ENCODE assay signal across 1 cellular context in genomic region chr6:139374357-139375238, GRCh38.
A peak's percentile ranks its signal among the peaks of the same experiment; 100 is the strongest.
TF ChIP-seq lines count a peak whose summit lies in the region.

A gene with protein sequence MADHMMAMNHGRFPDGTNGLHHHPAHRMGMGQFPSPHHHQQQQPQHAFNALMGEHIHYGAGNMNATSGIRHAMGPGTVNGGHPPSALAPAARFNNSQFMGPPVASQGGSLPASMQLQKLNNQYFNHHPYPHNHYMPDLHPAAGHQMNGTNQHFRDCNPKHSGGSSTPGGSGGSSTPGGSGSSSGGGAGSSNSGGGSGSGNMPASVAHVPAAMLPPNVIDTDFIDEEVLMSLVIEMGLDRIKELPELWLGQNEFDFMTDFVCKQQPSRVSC (minus strand): TSS chr6:139374648. CDS start chr6:139373944, 704 bp downstream.

TF ChIP-seq in HepG2, 621 proteins besides CTCF, POLR2A, EP300 and RAD21 (continued from another document and continues in another):
- TF ChIP-seq ZNF639 (CRISPR knock-in tag; conservative IDR thresholded peaks at IDR 0.05) (peak; percentile 90), ZNF121 (CRISPR knock-in tag; IDR thresholded peaks at IDR 0.05) (peak; percentile 68), ZNF619 (CRISPR knock-in tag; IDR thresholded peaks at IDR 0.05) (no peak), RNF2 (conservative IDR thresholded peaks at IDR 0.05; ENCODE audit: low read depth) (peak; percentile 85), PHF21A (CRISPR knock-in tag; IDR thresholded peaks at IDR 0.05) (peak; percentile 70; the same call in 1 of the 2 replicates), NKX3-1 (CRISPR knock-in tag; IDR thresholded peaks at IDR 0.05) (peak; percentile 98), RFXAP (CRISPR knock-in tag; IDR thresholded peaks at IDR 0.05; ENCODE audit: borderline replicate concordance) (peak; percentile 91), PHF20 (CRISPR knock-in tag; IDR thresholded peaks at IDR 0.05) (peak; percentile 27; the same call in 1 of the 2 replicates), ELF1 (CRISPR knock-in tag; IDR thresholded peaks at IDR 0.05) (peak; percentile 52; the same call in 1 of the 2 replicates), NFATC3 (CRISPR knock-in tag; IDR thresholded peaks at IDR 0.05) (0 out of 2 replicates have a peak, but pooled peaks have one; percentile 47), ATF2 (CRISPR knock-in tag; IDR thresholded peaks at IDR 0.05) (peak; percentile 90), ZSCAN25 (CRISPR knock-in tag; IDR thresholded peaks at IDR 0.05) (no peak), ATF1 (CRISPR knock-in tag; IDR thresholded peaks at IDR 0.05) (no peak), STAT6 (CRISPR knock-in tag; IDR thresholded peaks at IDR 0.05; ENCODE audit: borderline replicate concordance) (no peak; the same call in 1 of the 2 replicates), MED8 (CRISPR knock-in tag; IDR thresholded peaks at IDR 0.05; ENCODE audit: insufficient replicate concordance) (peak; percentile 92), ARNT2 (CRISPR knock-in tag; IDR thresholded peaks at IDR 0.05; ENCODE audit: low read depth) (no peak; the same call in none of the 2 replicates), NFKBIZ (CRISPR knock-in tag; IDR thresholded peaks at IDR 0.05) (peak; percentile 82; the same call in 1 of the 2 replicates), YEATS4 (CRISPR knock-in tag; IDR thresholded peaks at IDR 0.05; ENCODE audit: borderline replicate concordance) (peak; percentile 68), ZNF776 (CRISPR knock-in tag; IDR thresholded peaks at IDR 0.05) (peak; percentile 97; the same call in 1 of the 2 replicates), CENPBD1 (CRISPR knock-in tag; IDR thresholded peaks at IDR 0.05; ENCODE audit: borderline replicate concordance, low read depth) (no peak), ZNF230 (CRISPR knock-in tag; IDR thresholded peaks at IDR 0.05) (peak; percentile 94; the same call in 1 of the 2 replicates), AGO1 (IDR thresholded peaks at IDR 0.05; ENCODE audit: low read depth, low read length, poor library complexity, severe bottlenecking) (no peak), ZNF891 (CRISPR knock-in tag; IDR thresholded peaks at IDR 0.05) (peak; percentile 92), NR2C2 (CRISPR knock-in tag; IDR thresholded peaks at IDR 0.05; ENCODE audit: borderline replicate concordance) (no peak; the same call in 1 of the 2 replicates), NCOA2 (CRISPR knock-in tag; IDR thresholded peaks at IDR 0.05) (peak; percentile 86), NFE2 (CRISPR knock-in tag; IDR thresholded peaks at IDR 0.05) (0 out of 2 replicates have a peak, but pooled peaks have one; percentile 36), ZNF235 (CRISPR knock-in tag; IDR thresholded peaks at IDR 0.05; ENCODE audit: borderline replicate concordance) (peak; percentile 43; the same call in 1 of the 2 replicates), MLXIP (CRISPR knock-in tag; IDR thresholded peaks at IDR 0.05; ENCODE audit: borderline replicate concordance) (no peak), NRL (CRISPR knock-in tag; IDR thresholded peaks at IDR 0.05; ENCODE audit: borderline replicate concordance) (peak; percentile 73; the same call in 1 of the 2 replicates), FOXA1 (IDR thresholded peaks at IDR 0.05) (no peak), FOXA1 (CRISPR knock-in tag; IDR thresholded peaks at IDR 0.05) (peak; percentile 46), ZNF550 (CRISPR knock-in tag; IDR thresholded peaks at IDR 0.05; ENCODE audit: borderline replicate concordance) (no peak), ZFP62 (CRISPR knock-in tag; IDR thresholded peaks at IDR 0.05) (no peak), THAP11 (CRISPR knock-in tag; IDR thresholded peaks at IDR 0.05) (peak; percentile 86), SNRNP70 (IDR thresholded peaks at IDR 0.05; ENCODE audit: low read depth, low read length) (no peak), IKZF4 (CRISPR knock-in tag; IDR thresholded peaks at IDR 0.05; ENCODE audit: borderline replicate concordance, low read depth, not compliant biosample characterization) (peak; percentile 73), HOXA7 (CRISPR knock-in tag; IDR thresholded peaks at IDR 0.05) (peak; percentile 95), ZMYM2 (CRISPR knock-in tag; IDR thresholded peaks at IDR 0.05) (peak; percentile 56; the same call in 1 of the 2 replicates), NR2F1 (CRISPR knock-in tag; IDR thresholded peaks at IDR 0.05) (peak in 1 of 2 experiments; percentile 19; a peak in 1 of 4 replicates), ATRX (CRISPR knock-in tag; IDR thresholded peaks at IDR 0.05; ENCODE audit: borderline replicate concordance) (no peak), ZNF709 (CRISPR knock-in tag; IDR thresholded peaks at IDR 0.05) (peak; percentile 72), ZNF33A (CRISPR knock-in tag; IDR thresholded peaks at IDR 0.05; ENCODE audit: borderline replicate concordance) (peak; percentile 69; the same call in 1 of the 2 replicates), SOX6 (IDR thresholded peaks at IDR 0.05) (no peak), SOX6 (CRISPR knock-in tag; IDR thresholded peaks at IDR 0.05) (peak; percentile 89), XRCC5 (optimal IDR thresholded peaks at IDR 0.05; ENCODE audit: low read length) (peak; percentile 94), NFIB (CRISPR knock-in tag; IDR thresholded peaks at IDR 0.05; ENCODE audit: borderline replicate concordance) (no peak), ZFYVE20 (CRISPR knock-in tag; IDR thresholded peaks at IDR 0.05; ENCODE audit: borderline replicate concordance, low read depth) (no peak), ZNF660 (CRISPR knock-in tag; IDR thresholded peaks at IDR 0.05; ENCODE audit: borderline replicate concordance, low read depth) (no peak)
- TF ChIP-seq, protein P1, sequence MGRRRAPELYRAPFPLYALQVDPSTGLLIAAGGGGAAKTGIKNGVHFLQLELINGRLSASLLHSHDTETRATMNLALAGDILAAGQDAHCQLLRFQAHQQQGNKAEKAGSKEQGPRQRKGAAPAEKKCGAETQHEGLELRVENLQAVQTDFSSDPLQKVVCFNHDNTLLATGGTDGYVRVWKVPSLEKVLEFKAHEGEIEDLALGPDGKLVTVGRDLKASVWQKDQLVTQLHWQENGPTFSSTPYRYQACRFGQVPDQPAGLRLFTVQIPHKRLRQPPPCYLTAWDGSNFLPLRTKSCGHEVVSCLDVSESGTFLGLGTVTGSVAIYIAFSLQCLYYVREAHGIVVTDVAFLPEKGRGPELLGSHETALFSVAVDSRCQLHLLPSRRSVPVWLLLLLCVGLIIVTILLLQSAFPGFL (CRISPR knock-in tag; IDR thresholded peaks at IDR 0.05), result peak; percentile 52; the same call in 1 of the 2 replicates
- TF ChIP-seq, protein P2, sequence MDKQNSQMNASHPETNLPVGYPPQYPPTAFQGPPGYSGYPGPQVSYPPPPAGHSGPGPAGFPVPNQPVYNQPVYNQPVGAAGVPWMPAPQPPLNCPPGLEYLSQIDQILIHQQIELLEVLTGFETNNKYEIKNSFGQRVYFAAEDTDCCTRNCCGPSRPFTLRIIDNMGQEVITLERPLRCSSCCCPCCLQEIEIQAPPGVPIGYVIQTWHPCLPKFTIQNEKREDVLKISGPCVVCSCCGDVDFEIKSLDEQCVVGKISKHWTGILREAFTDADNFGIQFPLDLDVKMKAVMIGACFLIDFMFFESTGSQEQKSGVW (CRISPR knock-in tag; IDR thresholded peaks at IDR 0.05; ENCODE audit: borderline replicate concordance), result no peak
- TF ChIP-seq, protein P3, sequence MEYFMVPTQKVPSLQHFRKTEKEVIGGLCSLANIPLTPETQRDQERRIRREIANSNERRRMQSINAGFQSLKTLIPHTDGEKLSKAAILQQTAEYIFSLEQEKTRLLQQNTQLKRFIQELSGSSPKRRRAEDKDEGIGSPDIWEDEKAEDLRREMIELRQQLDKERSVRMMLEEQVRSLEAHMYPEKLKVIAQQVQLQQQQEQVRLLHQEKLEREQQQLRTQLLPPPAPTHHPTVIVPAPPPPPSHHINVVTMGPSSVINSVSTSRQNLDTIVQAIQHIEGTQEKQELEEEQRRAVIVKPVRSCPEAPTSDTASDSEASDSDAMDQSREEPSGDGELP (IDR thresholded peaks at IDR 0.05; ENCODE audit: borderline replicate concordance, low read depth), result peak; percentile 56; the same call in 1 of the 2 replicates
- TF ChIP-seq, protein P4, sequence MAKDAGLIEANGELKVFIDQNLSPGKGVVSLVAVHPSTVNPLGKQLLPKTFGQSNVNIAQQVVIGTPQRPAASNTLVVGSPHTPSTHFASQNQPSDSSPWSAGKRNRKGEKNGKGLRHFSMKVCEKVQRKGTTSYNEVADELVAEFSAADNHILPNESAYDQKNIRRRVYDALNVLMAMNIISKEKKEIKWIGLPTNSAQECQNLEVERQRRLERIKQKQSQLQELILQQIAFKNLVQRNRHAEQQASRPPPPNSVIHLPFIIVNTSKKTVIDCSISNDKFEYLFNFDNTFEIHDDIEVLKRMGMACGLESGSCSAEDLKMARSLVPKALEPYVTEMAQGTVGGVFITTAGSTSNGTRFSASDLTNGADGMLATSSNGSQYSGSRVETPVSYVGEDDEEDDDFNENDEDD (CRISPR knock-in tag; IDR thresholded peaks at IDR 0.05; ENCODE audit: borderline replicate concordance), result peak; percentile 90
- TF ChIP-seq, protein P5, sequence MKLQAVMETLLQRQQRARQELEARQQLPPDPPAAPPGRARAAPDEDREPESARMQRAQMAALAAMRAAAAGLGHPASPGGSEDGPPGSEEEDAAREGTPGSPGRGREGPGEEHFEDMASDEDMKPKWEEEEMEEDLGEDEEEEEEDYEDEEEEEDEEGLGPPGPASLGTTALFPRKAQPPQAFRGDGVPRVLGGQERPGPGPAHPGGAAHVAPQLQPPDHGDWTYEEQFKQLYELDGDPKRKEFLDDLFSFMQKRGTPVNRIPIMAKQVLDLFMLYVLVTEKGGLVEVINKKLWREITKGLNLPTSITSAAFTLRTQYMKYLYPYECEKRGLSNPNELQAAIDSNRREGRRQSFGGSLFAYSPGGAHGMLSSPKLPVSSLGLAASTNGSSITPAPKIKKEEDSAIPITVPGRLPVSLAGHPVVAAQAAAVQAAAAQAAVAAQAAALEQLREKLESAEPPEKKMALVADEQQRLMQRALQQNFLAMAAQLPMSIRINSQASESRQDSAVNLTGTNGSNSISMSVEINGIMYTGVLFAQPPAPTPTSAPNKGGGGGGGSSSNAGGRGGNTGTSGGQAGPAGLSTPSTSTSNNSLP (IDR thresholded peaks at IDR 0.05; ENCODE audit: low read depth, low read length), result 0 out of 2 replicates have a peak, but pooled peaks have one; percentile 76
- TF ChIP-seq, protein P6, sequence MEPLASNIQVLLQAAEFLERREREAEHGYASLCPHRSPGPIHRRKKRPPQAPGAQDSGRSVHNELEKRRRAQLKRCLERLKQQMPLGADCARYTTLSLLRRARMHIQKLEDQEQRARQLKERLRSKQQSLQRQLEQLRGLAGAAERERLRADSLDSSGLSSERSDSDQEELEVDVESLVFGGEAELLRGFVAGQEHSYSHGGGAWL (CRISPR knock-in tag; IDR thresholded peaks at IDR 0.05), result peak; percentile 94
